ENCODE assay signal across 18 cellular contexts in the genomic region with DNA sequence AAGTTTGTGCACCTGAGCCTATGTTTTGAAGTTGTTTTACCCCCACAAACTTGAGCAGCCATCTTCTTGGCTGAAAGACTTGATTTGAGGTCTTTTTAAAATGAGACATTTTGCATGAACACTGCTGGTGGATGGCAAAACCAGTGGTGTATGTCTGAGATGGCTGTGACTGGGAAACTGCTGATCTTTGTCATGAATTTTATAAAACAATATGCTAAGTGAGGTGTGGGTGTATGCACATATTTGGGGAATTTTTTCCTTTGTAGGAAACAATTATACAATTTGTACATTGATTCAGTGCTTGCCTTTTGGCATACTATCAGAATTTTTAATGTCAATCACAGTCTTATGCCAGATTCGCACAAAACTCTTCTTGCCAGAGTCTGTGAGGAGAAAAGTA. TPM values are rescaled to one million over a fixed set of nuclear protein-coding genes. Genes with fewer than 3 reads are reported as not detected.
DNase-seq lines count a peak whose midpoint lies in the region; ATAC-seq and TF ChIP-seq lines count a peak whose summit lies in the region.
"Had no signal": no experiment of that assay in that cellular context is flagged by ENCODE, and none has a peak within 500 bp of the region (broad histone marks: within the 10 kb centered on the region; RNA-seq: fewer than 3 reads in every experiment).

No MANE protein-coding gene starts in this region.

- ATAC-seq in heart left ventricle (no peak), GM19463 (IDR thresholded peaks at IDR 0.05; ENCODE audit: unreplicated experiment) (no peak)

- H3K4me3 Mint-ChIP-seq in activated CD4-positive, alpha-beta memory T cell treated with anti-CD3 and anti-CD28 coated beads, Interleukin-2, amount 10 ng/mL, durations not matched to agents 7 days and 5 days, result no peak overlapping the region
- H3K4me3 Mint-ChIP-seq: CD8-positive, alpha-beta memory T cell had no signal

- 78 to 88% (median 84%) methylated on average over 1 of the region's 1 CpG for WGBS in heart left ventricle, 4 donors
- 72% methylated on average over 1 of the region's 1 CpG for WGBS in esophagus muscularis mucosa

- DNase-seq in heart left ventricle, result no peak
- no peak for DNase-seq in cardiac septum (ENCODE audit: low spot score)
- DNase-seq in esophagus muscularis mucosa (ENCODE audit: extremely low spot score), result no peak
- peak; percentile 28 for DNase-seq in putamen (ENCODE audit: low spot score)
- no peak for DNase-seq in vagina (ENCODE audit: extremely low spot score in 2 of 2)
- no peak for DNase-seq in stimulated activated CD4-positive, alpha-beta T cell treated with anti-CD3 and anti-CD28 coated beads, Interleukin-15, amount 100 ng/mL, for 24 hours
- no peak for DNase-seq in activated CD4-positive, alpha-beta memory T cell treated with anti-CD3 and anti-CD28 coated beads, Interleukin-2, amount 10 ng/mL, durations not matched to agents 7 days and 5 days
- DNase-seq: CD8-positive, alpha-beta memory T cell; GDM1; NCI-H1048; NCI-H2227 treated with DMSO at 0.1 percent for 48 hours; NCI-H524 had no signal

- peak overlapping the region in 11 of 12 donors; percentile 65 to 84 (median 76) for H3K27ac ChIP-seq in heart left ventricle
- peak overlapping the region in 3 of 4 donors; percentile 69 to 77 (median 76) for H3K27ac ChIP-seq in esophagus muscularis mucosa (replicated peaks in 1 of 4)
- peak overlapping the region; percentile 58 for H3K27ac ChIP-seq in vagina
- H3K27ac ChIP-seq: BLaER1, KMS-11 had no signal

- TF ChIP-seq CTCF in heart left ventricle (IDR thresholded peaks at IDR 0.05) (no peak), esophagus muscularis mucosa (IDR thresholded peaks at IDR 0.05) (no peak), vagina (IDR thresholded peaks at IDR 0.05) (no peak)

- no peaks in the 10 kb centered on the region for H3K4me1 Mint-ChIP-seq in activated CD4-positive, alpha-beta memory T cell treated with anti-CD3 and anti-CD28 coated beads, Interleukin-2, amount 10 ng/mL, durations not matched to agents 7 days and 5 days
- H3K4me1 Mint-ChIP-seq: CD8-positive, alpha-beta memory T cell had no signal

- H3K36me3 Mint-ChIP-seq in activated CD4-positive, alpha-beta memory T cell treated with anti-CD3 and anti-CD28 coated beads, Interleukin-2, amount 10 ng/mL, durations not matched to agents 7 days and 5 days (ENCODE audit: low read depth), result no peaks in the 10 kb centered on the region

- peaks cover 9 to 87% (median 55%) of the 10 kb centered on the region in 12 donors for H3K4me1 ChIP-seq in heart left ventricle
- H3K4me1 ChIP-seq in esophagus muscularis mucosa, result peaks cover 60 to 74% (median 64%) of the 10 kb centered on the region in 4 donors
- peaks cover 19% of the 10 kb centered on the region for H3K4me1 ChIP-seq in vagina
- H3K4me1 ChIP-seq: BLaER1 had no signal

- POLR2A ChIA-PET in activated CD4-positive, alpha-beta memory T cell treated with anti-CD3 and anti-CD28 coated beads, Interleukin-2, amount 10 ng/mL, durations not matched to agents 7 days and 5 days (lab: Charles Lee), result no interaction called here

- no peaks in the 10 kb centered on the region for H3K27me3 Mint-ChIP-seq in activated CD4-positive, alpha-beta memory T cell treated with anti-CD3 and anti-CD28 coated beads, Interleukin-2, amount 10 ng/mL, durations not matched to agents 7 days and 5 days

- H3K27me3 ChIP-seq in heart left ventricle (no peaks in the 10 kb centered on the region), esophagus muscularis mucosa (no peaks in the 10 kb centered on the region), vagina (no peaks in the 10 kb centered on the region)
- H3K27me3 ChIP-seq: BLaER1 had no signal

- no peaks in the 10 kb centered on the region for H3K9me3 Mint-ChIP-seq in activated CD4-positive, alpha-beta memory T cell treated with anti-CD3 and anti-CD28 coated beads, Interleukin-2, amount 10 ng/mL, durations not matched to agents 7 days and 5 days
- H3K9me3 Mint-ChIP-seq: CD8-positive, alpha-beta memory T cell; HFFc6 had no signal

- no peak overlapping the region for H3K4me3 ChIP-seq in heart left ventricle
- no peak overlapping the region for H3K4me3 ChIP-seq in esophagus muscularis mucosa
- H3K4me3 ChIP-seq in vagina, result no peak overlapping the region
- H3K4me3 ChIP-seq: BLaER1 had no signal

- H3K9me3 ChIP-seq in heart left ventricle, result no peaks in the 10 kb centered on the region
- no peaks in the 10 kb centered on the region for H3K9me3 ChIP-seq in esophagus muscularis mucosa
- H3K9me3 ChIP-seq in vagina, result no peaks in the 10 kb centered on the region
- H3K9me3 ChIP-seq: BLaER1 had no signal

- H3K36me3 ChIP-seq in heart left ventricle, result peaks cover 0 to 70% (median 36%) of the 10 kb centered on the region in 9 donors
- peaks cover 29 to 45% (median 32%) of the 10 kb centered on the region in 4 donors for H3K36me3 ChIP-seq in esophagus muscularis mucosa
- H3K36me3 ChIP-seq in vagina, result peaks cover 0 to 22% of the 10 kb centered on the region in 2 donors
- H3K36me3 ChIP-seq: BLaER1 had no signal

- no peak for TF ChIP-seq EP300 in esophagus muscularis mucosa (IDR thresholded peaks at IDR 0.05)

- TF ChIP-seq POLR2A in heart left ventricle (IDR thresholded peaks at IDR 0.05), result no peak
- TF ChIP-seq POLR2A in esophagus muscularis mucosa (IDR thresholded peaks at IDR 0.05; ENCODE audit: low read depth), result no peak
- no peak for TF ChIP-seq POLR2A in vagina (IDR thresholded peaks at IDR 0.05)

- intact Hi-C loops in heart left ventricle (cut with DNase I), result loop anchor here in 1 of 10 donors (5.0 kb wide), 1 partner anchor 40 kb away; no protein-coding TSS in a partner anchor
- intact Hi-C loops in cardiac septum (cut with DNase I), result no loop called here
- intact Hi-C loops in esophagus muscularis mucosa (cut with DNase I), result loop anchor here (1.0 kb wide), 1 partner anchor 23 kb away; no protein-coding TSS in a partner anchor
- intact Hi-C loops in vagina (cut with DNase I), result no loop called here

- CTCF ChIA-PET in activated CD4-positive, alpha-beta memory T cell treated with anti-CD3 and anti-CD28 coated beads, Interleukin-2, amount 10 ng/mL, durations not matched to agents 7 days and 5 days (lab: Charles Lee), result interaction anchor here (1.0 to 1.4 kb wide), 2 partner anchors 16 to 47 kb away, joined by 3 to 7 read pairs; no protein-coding TSS in a partner anchor

- no peak overlapping the region for H3K27ac Mint-ChIP-seq in activated CD4-positive, alpha-beta memory T cell treated with anti-CD3 and anti-CD28 coated beads, Interleukin-2, amount 10 ng/mL, durations not matched to agents 7 days and 5 days

RNA-seq across cellular contexts. Expression of a gene that starts 52.5 kb away (rescaled TPM):
- total RNA-seq in heart left ventricle (not detected), cardiac septum (not detected), esophagus muscularis mucosa (not detected), vagina (not detected)
- polyA plus RNA-seq in heart left ventricle, result not detected
- total RNA-seq in activated CD4-positive, alpha-beta memory T cell treated with anti-CD3 and anti-CD28 coated beads, Interleukin-2, amount 10 ng/mL, durations not matched to agents 7 days and 5 days, result not detected
- total RNA-seq: A172; CD8-positive, alpha-beta memory T cell; HFFc6; MCF 10A had no signal
- polyA plus RNA-seq: CD8-positive, alpha-beta memory T cell had no signal

RNA-seq across cellular contexts. Expression of a gene that starts 52.7 kb away (rescaled TPM):
- total RNA-seq in heart left ventricle (1 to 10 TPM in 2 of 9 donors, under 1 TPM in 7; 0.13 to 5.2 (median 0.42) TPM), cardiac septum (1.3 TPM), esophagus muscularis mucosa (under 1 TPM; 0.32 to 0.83 (median 0.38) TPM), vagina (3.9 TPM)
- polyA plus RNA-seq in heart left ventricle, result under 1 TPM; 0.04 to 0.12 TPM
- total RNA-seq in activated CD4-positive, alpha-beta memory T cell treated with anti-CD3 and anti-CD28 coated beads, Interleukin-2, amount 10 ng/mL, durations not matched to agents 7 days and 5 days, result 10 to 100 TPM; 18.3 to 23.6 TPM
